12 cellular contexts compared by ENCODE assay signal in the genomic region with DNA sequence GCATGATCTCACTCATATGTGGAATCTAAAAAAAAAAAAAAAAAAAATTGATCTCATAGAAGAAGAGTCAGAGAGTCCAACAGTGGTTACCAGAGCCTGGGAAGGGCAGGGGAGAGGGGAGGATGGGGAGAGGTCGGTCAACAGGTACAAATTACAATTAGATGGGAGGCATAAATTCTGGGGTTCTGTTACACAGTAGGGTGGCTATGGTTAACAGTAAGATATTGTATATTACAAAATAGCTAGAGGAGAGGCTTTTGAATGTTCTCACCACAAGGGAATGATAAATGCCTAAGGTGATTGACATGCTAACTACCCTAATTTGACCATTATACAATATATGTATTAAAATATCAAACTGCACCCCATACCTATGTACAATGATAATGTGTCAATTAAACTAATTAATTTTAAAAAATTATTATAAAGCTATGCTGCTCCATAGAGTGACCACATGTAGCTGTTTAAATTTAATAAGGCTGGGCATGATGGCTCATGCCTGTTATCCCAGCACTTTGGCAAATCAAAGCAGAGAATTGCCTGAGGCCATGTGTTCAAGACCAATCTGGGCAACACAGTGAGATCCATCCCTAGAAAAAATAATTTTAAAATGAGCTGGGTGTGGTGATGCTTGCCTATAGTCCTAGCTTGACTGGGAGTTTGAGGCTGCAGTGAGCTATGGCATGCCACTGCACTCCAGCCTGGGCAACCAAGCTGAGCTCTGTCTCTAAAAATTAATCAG.
"Had no signal": no experiment of that assay in that cellular context is flagged by ENCODE, and none has a peak within 500 bp of the region (broad histone marks: within the 10 kb centered on the region; RNA-seq: fewer than 3 reads in every experiment).

No MANE protein-coding gene starts in this region.

- H3K36me3 ChIP-seq: cardiac muscle cell, left lung, neutrophil, right lobe of liver, uterus, WERI-Rb-1 had no signal

- H3K4me3 ChIP-seq: body of pancreas, cardiac muscle cell, left lung, right lobe of liver, testis, uterus had no signal

- H3K36me3 Mint-ChIP-seq: natural killer cell treated with Interleukin-12 subunit alpha and Interleukin-12 subunit beta and Interleukin-15 and Interleukin-18, amount 100 ng/mL, for 72 hours had no signal

- H3K27ac ChIP-seq: cardiac muscle cell, neutrophil, WERI-Rb-1 had no signal

- H3K4me3 Mint-ChIP-seq: activated naive CD4-positive, alpha-beta T cell treated with anti-CD3 and anti-CD28 coated beads for 36 hours; activated T-cell treated with anti-CD3 and anti-CD28 coated beads, Interleukin-2, amount 50 U/mL, for 24 hours; natural killer cell treated with Interleukin-12 subunit alpha and Interleukin-12 subunit beta and Interleukin-15 and Interleukin-18, amount 100 ng/mL, for 72 hours had no signal

- H3K27ac Mint-ChIP-seq: activated naive CD4-positive, alpha-beta T cell treated with anti-CD3 and anti-CD28 coated beads for 36 hours; activated T-cell treated with anti-CD3 and anti-CD28 coated beads, Interleukin-2, amount 50 U/mL, for 24 hours; stimulated activated memory B cell treated with anti-CD40 and anti-IgM and Interleukin-4, amounts not matched to agents 10 μg/mL and 1 μg/mL and 100 μg/mL, for 72 hours had no signal

- H3K4me1 ChIP-seq: uterus had no signal

- H3K27me3 ChIP-seq: body of pancreas, cardiac muscle cell, right lobe of liver, testis, uterus had no signal

- H3K9me3 Mint-ChIP-seq: activated naive CD4-positive, alpha-beta T cell treated with anti-CD3 and anti-CD28 coated beads for 36 hours; activated T-cell treated with anti-CD3 and anti-CD28 coated beads, Interleukin-2, amount 50 U/mL, for 24 hours; natural killer cell treated with Interleukin-12 subunit alpha and Interleukin-12 subunit beta and Interleukin-15 and Interleukin-18, amount 100 ng/mL, for 72 hours; stimulated activated memory B cell treated with anti-CD40 and anti-IgM and Interleukin-4, amounts not matched to agents 10 μg/mL and 1 μg/mL and 100 μg/mL, for 72 hours had no signal

- H3K9me3 ChIP-seq: body of pancreas, left lung, neutrophil, right lobe of liver, testis, uterus had no signal
